3 cellular contexts compared by ENCODE assay signal in genomic region chr17:56642424-56642823, GRCh38.
TF ChIP-seq lines count a peak whose summit lies in the region.

No MANE protein-coding gene starts in this region.

TF ChIP-seq in HepG2, 621 proteins besides CTCF, POLR2A, EP300 and RAD21:
- no peak for TF ChIP-seq ZZZ3 (CRISPR knock-in tag; IDR thresholded peaks at IDR 0.05; ENCODE audit: borderline replicate concordance)
- TF ChIP-seq RAD51 (IDR thresholded peaks at IDR 0.05; ENCODE audit: borderline replicate concordance), result peak; percentile 89
- TF ChIP-seq USF2 (IDR thresholded peaks at IDR 0.05; ENCODE audit: low read depth, low read length), result peak; percentile 70; the same call in 1 of the 2 replicates
- no peak for TF ChIP-seq USF2 (CRISPR knock-in tag; IDR thresholded peaks at IDR 0.05; ENCODE audit: borderline replicate concordance)
- TF ChIP-seq DZIP1 (CRISPR knock-in tag; IDR thresholded peaks at IDR 0.05), result no peak
TF ChIP-seq in HepG2: peak in this region for 2.

TF ChIP-seq in GM23338, 12 proteins besides CTCF, POLR2A, EP300 and RAD21 (continues in another document):
- TF ChIP-seq NANOG (IDR thresholded peaks at IDR 0.05; ENCODE audit: borderline replicate concordance) (no peak), ZNF331 (CRISPR knock-in tag; IDR thresholded peaks at IDR 0.05; ENCODE audit: low read depth) (no peak), ZNF462 (CRISPR knock-in tag; IDR thresholded peaks at IDR 0.05) (no peak), JUNB (IDR thresholded peaks at IDR 0.05; ENCODE audit: unreplicated experiment) (no peak), REST (IDR thresholded peaks at IDR 0.05; ENCODE audit: unreplicated experiment) (no peak), STAT1 (IDR thresholded peaks at IDR 0.05; ENCODE audit: unreplicated experiment) (no peak), EZH2 (IDR thresholded peaks at IDR 0.05; ENCODE audit: low read depth, unreplicated experiment) (no peak), POLR2AphosphoS5 (IDR thresholded peaks at IDR 0.05; ENCODE audit: low read depth) (no peak), ZNF114 (CRISPR knock-in tag; IDR thresholded peaks at IDR 0.05) (no peak), ETS1 (IDR thresholded peaks at IDR 0.05) (no peak)

TF ChIP-seq in GM12878, 131 proteins besides CTCF, POLR2A, EP300 and RAD21:
- no peak for TF ChIP-seq TARDBP (IDR thresholded peaks at IDR 0.05; ENCODE audit: borderline replicate concordance)
- TF ChIP-seq RAD51 (IDR thresholded peaks at IDR 0.05), result peak; percentile 56; the same call in 1 of the 2 replicates
TF ChIP-seq in GM12878: peak in this region for 1.
